In the genomic region with DNA sequence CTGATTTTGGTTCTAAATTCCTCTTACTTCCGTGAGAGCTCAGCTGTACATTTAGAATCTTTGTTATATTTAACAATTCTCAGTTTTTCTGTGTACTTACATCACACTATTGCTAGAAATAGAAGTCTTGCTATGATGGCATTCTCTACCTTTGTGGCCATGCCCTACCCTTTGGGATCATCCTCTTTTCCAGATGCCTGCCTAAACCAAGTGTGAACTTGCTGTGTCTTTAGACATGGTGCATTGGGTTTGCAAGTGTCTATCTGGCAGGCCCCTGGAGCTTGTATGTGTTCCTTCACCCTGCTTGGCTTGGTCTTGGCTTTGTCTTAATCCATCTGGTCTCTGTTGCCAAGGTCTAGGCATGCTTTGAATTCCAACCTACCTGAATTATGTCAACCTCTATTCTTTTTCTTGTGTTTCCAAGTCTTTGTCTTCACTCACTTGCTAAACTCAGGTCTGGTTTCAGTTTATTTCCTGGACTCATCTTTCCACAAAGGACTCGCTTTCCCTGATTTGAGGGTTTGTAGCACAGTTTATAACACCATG, we compare ENCODE assay signal across 29 cellular contexts. TPM values are rescaled to one million over a fixed set of nuclear protein-coding genes. Genes with fewer than 3 reads are reported as not detected.
"Had no signal": no experiment of that assay in that cellular context is flagged by ENCODE, and none has a peak within 500 bp of the region (broad histone marks: within the 10 kb centered on the region; RNA-seq: fewer than 3 reads in every experiment).

No MANE protein-coding gene starts in this region.

- H3K9me3 Mint-ChIP-seq: activated naive CD4-positive, alpha-beta T cell treated with anti-CD3 and anti-CD28 coated beads for 36 hours; natural killer cell; stimulated activated naive CD8-positive, alpha-beta T cell treated with anti-CD3 and anti-CD28 coated beads, Interleukin-15, amount 100 ng/mL, for 72 hours had no signal

- H3K27ac ChIP-seq: adrenal gland, heart right ventricle, left lung, skin epidermis, thyroid gland, upper lobe of right lung had no signal

- H3K27me3 ChIP-seq: adrenal gland, heart right ventricle, left lung, thyroid gland, upper lobe of right lung had no signal

- H3K4me1 ChIP-seq: left lung, thyroid gland, upper lobe of right lung had no signal

- H3K27ac Mint-ChIP-seq: activated CD4-positive, alpha-beta T cell treated with anti-CD3 and anti-CD28 coated beads for 36 hours; activated naive CD4-positive, alpha-beta T cell treated with anti-CD3 and anti-CD28 coated beads for 36 hours; activated naive CD8-positive, alpha-beta T cell treated with anti-CD3 and anti-CD28 coated beads for 36 hours; natural killer cell; stimulated activated naive CD8-positive, alpha-beta T cell treated with anti-CD3 and anti-CD28 coated beads, Interleukin-15, amount 100 ng/mL, for 72 hours; T-helper 2 cell treated with Interferon-gamma antibody and Interleukin-4, amounts not matched to agents 5 μg/mL and 100 μg/mL, for 36 hours had no signal

- H3K36me3 Mint-ChIP-seq: natural killer cell had no signal

- H3K4me3 Mint-ChIP-seq: activated CD4-positive, alpha-beta T cell treated with anti-CD3 and anti-CD28 coated beads for 36 hours; activated naive CD4-positive, alpha-beta T cell treated with anti-CD3 and anti-CD28 coated beads for 36 hours; activated naive CD8-positive, alpha-beta T cell treated with anti-CD3 and anti-CD28 coated beads for 36 hours; natural killer cell; stimulated activated naive CD8-positive, alpha-beta T cell treated with anti-CD3 and anti-CD28 coated beads, Interleukin-15, amount 100 ng/mL, for 72 hours; T-helper 2 cell treated with Interferon-gamma antibody and Interleukin-4, amounts not matched to agents 5 μg/mL and 100 μg/mL, for 36 hours had no signal

- H3K4me3 ChIP-seq: adrenal gland, heart right ventricle, left lung, lung, skin epidermis, thyroid gland, upper lobe of right lung had no signal

- H3K4me1 Mint-ChIP-seq: activated CD4-positive, alpha-beta T cell treated with anti-CD3 and anti-CD28 coated beads for 36 hours; activated naive CD8-positive, alpha-beta T cell treated with anti-CD3 and anti-CD28 coated beads for 36 hours; natural killer cell; stimulated activated naive CD8-positive, alpha-beta T cell treated with anti-CD3 and anti-CD28 coated beads, Interleukin-15, amount 100 ng/mL, for 72 hours had no signal

- H3K27me3 Mint-ChIP-seq: activated CD4-positive, alpha-beta T cell treated with anti-CD3 and anti-CD28 coated beads for 36 hours had no signal

- ATAC-seq: activated CD4-positive, alpha-beta T cell treated with anti-CD3 and anti-CD28 coated beads for 36 hours; left lung; natural killer cell; stimulated activated naive CD8-positive, alpha-beta T cell treated with anti-CD3 and anti-CD28 coated beads, Interleukin-15, amount 100 ng/mL, for 72 hours; upper lobe of right lung had no signal

- H3K36me3 ChIP-seq: adrenal gland, heart right ventricle, left lung, thyroid gland, upper lobe of right lung had no signal

- DNase-seq: activated CD4-positive, alpha-beta T cell treated with anti-CD3 and anti-CD28 coated beads for 36 hours; activated CD4-positive, CD25-positive, alpha-beta regulatory T cell; activated effector memory CD4-positive, alpha-beta T cell treated with Interleukin-2 at 50 U/mL for 16 hours; activated naive CD4-positive, alpha-beta T cell treated with anti-CD3 and anti-CD28 coated beads for 36 hours; activated naive CD8-positive, alpha-beta T cell treated with anti-CD3 and anti-CD28 coated beads for 36 hours; aorta; caudate nucleus; cortex of kidney; foreskin melanocyte; left lung; mesendoderm; natural killer cell; right cardiac atrium; stimulated activated CD4-positive, alpha-beta T cell treated with anti-CD3 and anti-CD28 coated beads, Interleukin-12 subunit alpha, Interleukin-12 subunit beta, amount 100 ng/mL, for 4 hours; stimulated activated CD4-positive, alpha-beta T cell treated with anti-CD3 and anti-CD28 coated beads, Interleukin-4, amount 100 ng/mL, for 1 hour; stimulated activated naive CD8-positive, alpha-beta T cell treated with anti-CD3 and anti-CD28 coated beads, Interleukin-15, amount 100 ng/mL, for 72 hours; T-helper 1 cell; upper lobe of right lung had no signal

- H3K9me3 ChIP-seq: thyroid gland, upper lobe of right lung had no signal

RNA-seq across cellular contexts. Expression of gene APOBEC4, which starts 20.6 kb away (rescaled TPM):
- total RNA-seq: activated CD4-positive, alpha-beta T cell treated with anti-CD3 and anti-CD28 coated beads for 36 hours; activated naive CD4-positive, alpha-beta T cell treated with anti-CD3 and anti-CD28 coated beads for 36 hours; activated naive CD8-positive, alpha-beta T cell treated with anti-CD3 and anti-CD28 coated beads for 36 hours; adrenal gland; aorta; chondrocyte; endothelial cell of umbilical vein; glomerular endothelial cell; heart right ventricle; natural killer cell; omental fat pad; pulmonary artery endothelial cell; thyroid gland; upper lobe of right lung had no signal
